Comparison of ENCODE assay signal across 8 cellular contexts in genomic region chr5:180470966-180471582, GRCh38. TPM values are rescaled to one million over a fixed set of nuclear protein-coding genes. Genes with fewer than 3 reads are reported as not detected.
DNase-seq lines count a peak whose midpoint lies in the region; ATAC-seq and TF ChIP-seq lines count a peak whose summit lies in the region.

No MANE protein-coding gene starts in this region.

- peaks cover 5% of the 10 kb centered on the region for H3K27me3 Mint-ChIP-seq in GM23338 (ENCODE audit: insufficient read depth, low read depth, poor library complexity)
- H3K27me3 Mint-ChIP-seq in activated CD8-positive, alpha-beta T cell treated with anti-CD3 and anti-CD28 coated beads, Interleukin-2, amount 10 ng/mL, durations not matched to agents 7 days and 5 days (ENCODE audit: low read depth), result peaks cover 4% of the 10 kb centered on the region

- H3K4me2 ChIP-seq in GM23338, result no peak overlapping the region

- H3F3A ChIP-seq in GM23338 (replicated peaks; ENCODE audit: low read depth), result no peaks in the 10 kb centered on the region; the same call in 1 of the 2 replicates

- H2AFZ ChIP-seq in GM23338, result peak overlapping the region; percentile 82; the same call in 1 of the 2 replicates

- H3K4me1 Mint-ChIP-seq in GM23338, result peaks cover 9% of the 10 kb centered on the region; the same call in 2 of the 3 replicates
- H3K4me1 Mint-ChIP-seq in activated CD8-positive, alpha-beta T cell treated with anti-CD3 and anti-CD28 coated beads, Interleukin-2, amount 10 ng/mL, durations not matched to agents 7 days and 5 days (ENCODE audit: low read depth), result no peaks in the 10 kb centered on the region

- H3K4me1 ChIP-seq in GM23338 (ENCODE audit: insufficient read depth) (no peaks in the 10 kb centered on the region), mucosa of descending colon (ENCODE audit: low read depth) (peaks cover 11% of the 10 kb centered on the region)

- H3K4me3 Mint-ChIP-seq in GM23338, result no peak overlapping the region
- no peak overlapping the region for H3K4me3 Mint-ChIP-seq in activated CD8-positive, alpha-beta T cell treated with anti-CD3 and anti-CD28 coated beads, Interleukin-2, amount 10 ng/mL, durations not matched to agents 7 days and 5 days

- H3K9me3 ChIP-seq in mucosa of descending colon, result no peaks in the 10 kb centered on the region

- CTCF ChIA-PET in activated CD8-positive, alpha-beta T cell treated with anti-CD3 and anti-CD28 coated beads, Interleukin-2, amount 10 ng/mL, durations not matched to agents 7 days and 5 days (lab: Charles Lee), result interaction anchor here (1.3 to 5.0 kb wide), 6 partner anchors 17 to 178 kb away, joined by 3 to 32 read pairs (median 7); no protein-coding TSS in a partner anchor

- H3K9me2 ChIP-seq in GM23338 (ENCODE audit: insufficient read depth), result no peaks in the 10 kb centered on the region

- ATAC-seq in GM23338 (peak; percentile 87), mucosa of descending colon (peak; percentile 58), GM21786 (IDR thresholded peaks at IDR 0.05; ENCODE audit: unreplicated experiment) (no peak)
- peak; percentile 80 for ATAC-seq in activated CD8-positive, alpha-beta T cell treated with anti-CD3 and anti-CD28 coated beads, Interleukin-2, amount 10 ng/mL, durations not matched to agents 7 days and 5 days

- DNase-seq in COLO829 (ENCODE audit: low spot score) (peak; percentile 10), GM23338 (ENCODE audit: low spot score) (peak; percentile 76), NCI-H460 (ENCODE audit: extremely low read depth, low read depth) (peak; percentile 56), epidermal melanocyte (ENCODE audit: insufficient read length, low spot score) (peak; percentile 86), mucosa of descending colon (peak in 1 of 3 donors; percentile 48)
- DNase-seq in activated CD8-positive, alpha-beta T cell treated with anti-CD3 and anti-CD28 coated beads, Interleukin-2, amount 10 ng/mL, durations not matched to agents 7 days and 5 days, result peak; percentile 66
- peak; percentile 31 to 32 for DNase-seq in stimulated activated CD8-positive, alpha-beta memory T cell treated with anti-CD3 and anti-CD28 coated beads, Interleukin-4, amount 100 ng/mL, for 1 hour (ENCODE audit: low read depth in 2 of 2, low spot score in 1 of 2)

- H3K4me3 ChIP-seq in GM23338, result no peak overlapping the region
- no peak overlapping the region for H3K4me3 ChIP-seq in mucosa of descending colon

- no peaks in the 10 kb centered on the region; the same call in 1 of the 3 replicates for H3K36me3 Mint-ChIP-seq in GM23338 (ENCODE audit: low read depth)
- H3K36me3 Mint-ChIP-seq in activated CD8-positive, alpha-beta T cell treated with anti-CD3 and anti-CD28 coated beads, Interleukin-2, amount 10 ng/mL, durations not matched to agents 7 days and 5 days (ENCODE audit: low read depth), result no peaks in the 10 kb centered on the region

- no peaks in the 10 kb centered on the region for H3K27me3 ChIP-seq in GM23338 (ENCODE audit: insufficient read depth)

- H3K36me3 ChIP-seq in GM23338 (ENCODE audit: insufficient read depth), result no peaks in the 10 kb centered on the region
- H3K36me3 ChIP-seq in mucosa of descending colon (ENCODE audit: low read depth), result no peaks in the 10 kb centered on the region

- POLR2A ChIA-PET in activated CD8-positive, alpha-beta T cell treated with anti-CD3 and anti-CD28 coated beads, Interleukin-2, amount 10 ng/mL, durations not matched to agents 7 days and 5 days (lab: Charles Lee), result no interaction called here

- no peaks in the 10 kb centered on the region for H3K79me2 ChIP-seq in GM23338 (replicated peaks; ENCODE audit: insufficient read depth)

- H3K9me3 Mint-ChIP-seq in GM23338, result no peaks in the 10 kb centered on the region
- H3K9me3 Mint-ChIP-seq in activated CD8-positive, alpha-beta T cell treated with anti-CD3 and anti-CD28 coated beads, Interleukin-2, amount 10 ng/mL, durations not matched to agents 7 days and 5 days (ENCODE audit: insufficient read depth), result no peaks in the 10 kb centered on the region

- intact Hi-C loops in mucosa of descending colon (cut with DNase I, micrococcal nuclease), result no loop called here

- no peak overlapping the region for H3K27ac ChIP-seq in GM23338 (ENCODE audit: low read depth)

- H4K20me1 ChIP-seq in GM23338 (replicated peaks; ENCODE audit: insufficient read depth), result no peaks in the 10 kb centered on the region

- peak; percentile 93 to 98 for TF ChIP-seq CTCF in GM23338 (conservative IDR thresholded peaks at IDR 0.05; ENCODE audit: low read depth in 2 of 2)
- TF ChIP-seq CTCF in mucosa of descending colon (IDR thresholded peaks at IDR 0.05), result peak; percentile 81

- no peak overlapping the region for H3K27ac Mint-ChIP-seq in GM23338
- no peak overlapping the region for H3K27ac Mint-ChIP-seq in activated CD8-positive, alpha-beta T cell treated with anti-CD3 and anti-CD28 coated beads, Interleukin-2, amount 10 ng/mL, durations not matched to agents 7 days and 5 days

TF ChIP-seq in GM23338, 12 proteins besides CTCF, POLR2A, EP300 and RAD21 (continues in another document):
- TF ChIP-seq STAT1 (IDR thresholded peaks at IDR 0.05; ENCODE audit: unreplicated experiment) (no peak), CREB1 (CRISPR knock-in tag; IDR thresholded peaks at IDR 0.05; ENCODE audit: low read depth) (no peak), ETS1 (IDR thresholded peaks at IDR 0.05) (no peak), POLR2AphosphoS5 (IDR thresholded peaks at IDR 0.05; ENCODE audit: low read depth) (no peak), JUNB (IDR thresholded peaks at IDR 0.05; ENCODE audit: unreplicated experiment) (no peak), EZH2phosphoT487 (IDR thresholded peaks at IDR 0.05; ENCODE audit: unreplicated experiment) (no peak)

RNA-seq across cellular contexts. Expression of gene CNOT6, which starts 23.1 kb away (rescaled TPM):
- 38.7 and 41.7 TPM in 2 replicates for total RNA-seq in GM23338 (2014; rRNA removed; shearing (Covaris generic))
- 11.4 and 14.6 TPM in 2 replicates for polyA plus RNA-seq in GM23338 (2016; fragmentation: Nextera tagmentation; extraction: Ambion mirVana)
- total RNA-seq in NCI-H460 (2014; rRNA removed; shearing (Covaris generic)), result 19.0 and 21.5 TPM in 2 replicates
- 11.2 and 19.8 TPM in 2 replicates for polyA plus RNA-seq in NCI-H460 (2014; cell fraction: nucleus; rRNA removed)
- total RNA-seq in activated CD8-positive, alpha-beta T cell treated with anti-CD3 and anti-CD28 coated beads, Interleukin-2, amount 10 ng/mL, durations not matched to agents 7 days and 5 days, result 10 to 100 TPM; 36.3 to 43.0 TPM
- total RNA-seq in mucosa of descending colon, result 10 to 100 TPM; 20.9 to 33.7 (median 25.2) TPM
